8 cellular contexts compared by ENCODE assay signal in genomic region chr17:42193216-42194132, GRCh38. TPM values are rescaled to one million over a fixed set of nuclear protein-coding genes. Genes with fewer than 3 reads are reported as not detected.
DNase-seq lines count a peak whose midpoint lies in the region; ATAC-seq and TF ChIP-seq lines count a peak whose summit lies in the region.

No MANE protein-coding gene starts in this region.

- no peaks in the 10 kb centered on the region for H3K9me3 ChIP-seq in BLaER1

- H3K4me3 Mint-ChIP-seq in nephron progenitor cell = peak overlapping the region; percentile 83

- H3K36me3 Mint-ChIP-seq in nephron progenitor cell (ENCODE audit: low read depth) = peaks cover 7% of the 10 kb centered on the region

- H3K4me1 Mint-ChIP-seq in nephron progenitor cell = peaks cover 19% of the 10 kb centered on the region

- H3K27ac ChIP-seq in BLaER1 (peak overlapping the region; percentile 88), dorsolateral prefrontal cortex (peak overlapping the region in 57 of 59 donors; percentile 10 to 95 (median 81))

- ATAC-seq in GM19328 (IDR thresholded peaks at IDR 0.05; ENCODE audit: unreplicated experiment) = no peak

- H3K4me3 ChIP-seq in BLaER1 (peak overlapping the region; percentile 78), LNCaP clone FGC (ENCODE audit: low read depth, low read length) (peak overlapping the region; percentile 66), dorsolateral prefrontal cortex (peak overlapping the region; percentile 50 to 98 (median 85))

- H4K20me1 ChIP-seq in BLaER1 = no peaks in the 10 kb centered on the region

- intact Hi-C loops in dorsolateral prefrontal cortex (cut with DNase I) = loop anchor here in 1 of 2 donors (5.0 kb wide), 1 partner anchor 54 kb away; no protein-coding TSS in a partner anchor

- no peak for TF ChIP-seq CTCF in LNCaP clone FGC (IDR thresholded peaks at IDR 0.05; ENCODE audit: control insufficient read depth, extremely low read depth, insufficient read depth)
- TF ChIP-seq CTCF in dorsolateral prefrontal cortex (IDR thresholded peaks at IDR 0.05 in 54 of 56, conservative IDR thresholded peaks at IDR 0.05 in 2 of 56; ENCODE audit: low read depth in 1 of 56, partially characterized antibody in 56 of 56) = no peak
- TF ChIP-seq CTCF in nephron progenitor cell (IDR thresholded peaks at IDR 0.05) = no peak

- H3K27me3 ChIP-seq in BLaER1 = no peaks in the 10 kb centered on the region
- H3K27me3 ChIP-seq in dorsolateral prefrontal cortex = no peaks in the 10 kb centered on the region

- H3K27ac Mint-ChIP-seq in nephron progenitor cell = no peak overlapping the region

- peaks cover 9% of the 10 kb centered on the region for H3K27me3 Mint-ChIP-seq in nephron progenitor cell (ENCODE audit: low read depth, poor library complexity)

- peak overlapping the region; percentile 84 for H3K9ac ChIP-seq in BLaER1

- DNase-seq in LNCaP clone FGC (ENCODE audit: low read depth) = no peak
- no peak for DNase-seq in dorsolateral prefrontal cortex
- no peak for DNase-seq in nephron progenitor cell
- DNase-seq in RKO (ENCODE audit: low spot score) = no peak
- DNase-seq in islet precursor cell = no peak
- no peak for DNase-seq in stimulated activated CD4-positive, alpha-beta T cell treated with anti-CD3 and anti-CD28 coated beads, Interleukin-4, amount 100 ng/mL, for 4 hours

- no peaks in the 10 kb centered on the region for H3K9me3 Mint-ChIP-seq in nephron progenitor cell

- H3K4me2 ChIP-seq in BLaER1 = peak overlapping the region; percentile 94

- H3K4me1 ChIP-seq in BLaER1 = peaks cover 57% of the 10 kb centered on the region

- peaks cover 16% of the 10 kb centered on the region; the same call in 1 of the 2 replicates for H3K36me3 ChIP-seq in BLaER1

RNA-seq across cellular contexts. Expression of gene GHDC, which starts 0.8 kb away (rescaled TPM):
- 10 to 100 TPM; 17.6 to 38.2 (median 23.9) TPM for total RNA-seq in dorsolateral prefrontal cortex

RNA-seq across cellular contexts. Expression of gene HCRT, which starts 8.2 kb away (rescaled TPM):
- 1 to 10 TPM in 7 of 120 experiments, under 1 TPM in 2, not detected in 111; 0.96 to 1.9 (median 1.1) TPM for total RNA-seq in dorsolateral prefrontal cortex

RNA-seq across cellular contexts. Expression of gene KCNH4, which starts 12.5 kb away (rescaled TPM):
- total RNA-seq in dorsolateral prefrontal cortex = 10 to 100 TPM in 1 of 120 experiments, 1 to 10 TPM in 118, under 1 TPM in 1; 0.95 to 15.2 (median 3.9) TPM

RNA-seq across cellular contexts. Expression of gene RAB5C, which starts 38.7 kb away (rescaled TPM):
- 100 to 1,000 TPM in 66 of 120 experiments, 10 to 100 TPM in 54; 64.5 to 128 (median 101) TPM for total RNA-seq in dorsolateral prefrontal cortex
